1 cellular context compared by ENCODE assay signal in genomic region chrX:150982235-150982785, GRCh38.
TF ChIP-seq lines count a peak whose summit lies in the region.

No MANE protein-coding gene starts in this region.

TF ChIP-seq in GM12878, 131 proteins besides CTCF, POLR2A, EP300 and RAD21:
- TF ChIP-seq ZBTB11 (CRISPR knock-in tag; IDR thresholded peaks at IDR 0.05) = no peak
- TF ChIP-seq ZNF24 (IDR thresholded peaks at IDR 0.05) = peak; percentile 72
- TF ChIP-seq SMARCA5 (IDR thresholded peaks at IDR 0.05) = no peak
- TF ChIP-seq NKRF (conservative IDR thresholded peaks at IDR 0.05) = no peak
